ENCODE assay signal across 10 cellular contexts in genomic region chr3:129612350-129613204, GRCh38. TPM values are rescaled to one million over a fixed set of nuclear protein-coding genes. Genes with fewer than 3 reads are reported as not detected.
A peak's percentile ranks its signal among the peaks of the same experiment; 100 is the strongest.
DNase-seq lines count a peak whose midpoint lies in the region; ATAC-seq and TF ChIP-seq lines count a peak whose summit lies in the region.
"Had no signal": no experiment of that assay in that cellular context is flagged by ENCODE, and none has a peak within 500 bp of the region (broad histone marks: within the 10 kb centered on the region; RNA-seq: fewer than 3 reads in every experiment).

No MANE protein-coding gene starts in this region.

- H3K27me3 ChIP-seq in skeletal muscle tissue (ENCODE audit: control insufficient read depth in 3 of 3, insufficient read depth in 3 of 3, low read length in 3 of 3) (no peaks in the 10 kb centered on the region), ovary (no peaks in the 10 kb centered on the region)

- H3K9ac ChIP-seq in skeletal muscle tissue (ENCODE audit: low read depth in 1 of 3, low read length in 3 of 3), result peak overlapping the region in 1 of 3 donors; percentile 33

- no peak for TF ChIP-seq CTCF in ovary (IDR thresholded peaks at IDR 0.05)

- TF ChIP-seq EP300 in ovary (IDR thresholded peaks at IDR 0.05), result no peak

- DNase-seq in Daoy (ENCODE audit: low read depth) (peak; percentile 63), RPMI7951 (ENCODE audit: low read depth) (peak; percentile 59), left ventricle myocardium superior (peak; percentile 34), putamen (ENCODE audit: low spot score) (no peak), SW 1271 (lab: John Stamatoyannopoulos, UW) (no peak), ovary (no peak)
- DNase-seq in stimulated activated CD4-positive, alpha-beta T cell treated with anti-CD3 and anti-CD28 coated beads, Interleukin-12 subunit alpha, Interleukin-12 subunit beta, amount 100 ng/mL, for 4 hours, result no peak
- DNase-seq: COR-L47; stimulated activated CD4-positive, alpha-beta T cell treated with anti-CD3 and anti-CD28 coated beads, Interleukin-2, amount 100 ng/mL, for 48 hours had no signal

- H3K4me3 ChIP-seq in skeletal muscle tissue (ENCODE audit: low read length in 3 of 3), result no peak overlapping the region
- no peak overlapping the region for H3K4me3 ChIP-seq in ovary

- intact Hi-C loops in left ventricle myocardium superior (cut with micrococcal nuclease) (no loop called here), ovary (cut with DNase I) (no loop called here)

- no peak for TF ChIP-seq POLR2A in ovary (IDR thresholded peaks at IDR 0.05)

- WGBS in ovary, 3 donors, result 80 to 87% (median 85%) methylated on average over 13 of the region's 13 CpGs

- peak overlapping the region; percentile 12 for H3K27ac ChIP-seq in skeletal muscle tissue (ENCODE audit: low read depth, low read length)
- H3K27ac ChIP-seq in ovary, result no peak overlapping the region

- H3K4me1 ChIP-seq in skeletal muscle tissue (ENCODE audit: control insufficient read depth in 3 of 3, insufficient read depth in 3 of 3, low read length in 3 of 3) (peaks cover 58 to 76% (median 75%) of the 10 kb centered on the region in 3 donors), ovary (ENCODE audit: insufficient read depth) (no peaks in the 10 kb centered on the region)

- H3K9me3 ChIP-seq in skeletal muscle tissue (ENCODE audit: control insufficient read depth in 3 of 3, low read length in 3 of 3) (no peaks in the 10 kb centered on the region), ovary (no peaks in the 10 kb centered on the region)

- H3K36me3 ChIP-seq in skeletal muscle tissue (ENCODE audit: control insufficient read depth in 3 of 3, insufficient read depth in 3 of 3, low read length in 3 of 3) (no peaks in the 10 kb centered on the region), ovary (no peaks in the 10 kb centered on the region)

- ATAC-seq in left ventricle myocardium superior, result no peak

RNA-seq across cellular contexts. Expression of gene PLXND1, which starts 6.1 kb away (rescaled TPM):
- total RNA-seq in Daoy (2014; rRNA removed; shearing (Covaris generic)), result 9.1 and 12.1 TPM in 2 replicates
- total RNA-seq in RPMI7951 (2014; rRNA removed; shearing (Covaris generic)), result 68.0 and 68.9 TPM in 2 replicates
- 56.6 TPM for total RNA-seq in left ventricle myocardium superior
- total RNA-seq in skeletal muscle tissue, result 92.4 TPM
- 100 to 1,000 TPM in 1 of 7 donors, 10 to 100 TPM in 6; 21.6 to 111 (median 57.1) TPM for total RNA-seq in ovary
- polyA plus RNA-seq in ovary, result 100 to 1,000 TPM in 1 of 2 donors, 10 to 100 TPM in 1; 55.2 to 120 TPM

Comparison
In these comparisons a context has a peak if more than half of its experiments do, and no peak if none do; other contexts are left out.
1. DNase-seq: peak in Daoy (single experiment), RPMI7951 (single experiment) and left ventricle myocardium superior (single experiment); none in stimulated activated CD4-positive, alpha-beta T cell treated with anti-CD3 and anti-CD28 coated beads, Interleukin-12 subunit alpha, Interleukin-12 subunit beta, amount 100 ng/mL, for 4 hours (single experiment), putamen (single experiment), SW 1271 (0 of 2) and ovary (0 of 5).